In genomic region chr1:23461050-23461449, GRCh38 we compare ENCODE assay signal across 32 cellular contexts. TPM values are rescaled to one million over a fixed set of nuclear protein-coding genes. Genes with fewer than 3 reads are reported as not detected.
"Had no signal": no experiment of that assay in that cellular context is flagged by ENCODE, and none has a peak within 500 bp of the region (broad histone marks: within the 10 kb centered on the region; RNA-seq: fewer than 3 reads in every experiment).

No MANE protein-coding gene starts in this region.

- H3K4me3 ChIP-seq: adrenal gland, body of pancreas, cardiac muscle cell, colonic mucosa, esophagus squamous epithelium had no signal

- H3K36me3 ChIP-seq: adrenal gland, cardiac muscle cell, colonic mucosa had no signal

- H3K9me3 ChIP-seq: adrenal gland, body of pancreas, colonic mucosa, esophagus squamous epithelium had no signal

- H3K4me1 ChIP-seq: adrenal gland, body of pancreas, colonic mucosa had no signal

- H3K27ac ChIP-seq: adrenal gland, body of pancreas, cardiac muscle cell, colonic mucosa, epithelial cell of prostate, esophagus squamous epithelium had no signal

- FAIRE-seq: frontal cortex had no signal

- H3K27me3 ChIP-seq: adrenal gland, body of pancreas, cardiac muscle cell, colonic mucosa, esophagus squamous epithelium had no signal

- DNase-seq: activated CD4-positive, alpha-beta memory T cell treated with anti-CD3 and anti-CD28 coated beads for 36 hours; activated CD4-positive, alpha-beta T cell treated with anti-CD3 and anti-CD28 coated beads for 36 hours; activated CD4-positive, alpha-beta T cell treated with anti-CD3 and anti-CD28 coated beads, Interleukin-2, amount 10 ng/mL, durations not matched to agents 24 days and 14 days; activated CD4-positive, CD25-positive, alpha-beta regulatory T cell; activated CD4-positive, CD25-positive, alpha-beta regulatory T cell treated with anti-CD3 and anti-CD28 coated beads, Interleukin-2, amount 50 U/mL, for 72 hours; activated CD8-positive, alpha-beta memory T cell treated with anti-CD3 and anti-CD28 coated beads, Interleukin-2, amount 10 ng/mL, durations not matched to agents 7 days and 5 days; activated CD8-positive, alpha-beta memory T cell treated with anti-CD3 and anti-CD28 coated beads, Interleukin-2, amount 50 U/mL, for 4 hours; activated CD8-positive, alpha-beta T cell treated with anti-CD3 and anti-CD28 coated beads, Interleukin-2, amount 10 ng/mL, durations not matched to agents 7 days and 5 days; activated effector memory CD4-positive, alpha-beta T cell treated with anti-CD3 and anti-CD28 coated beads, Interleukin-2, amount 50 U/mL, for 16 hours; activated naive CD4-positive, alpha-beta T cell treated with anti-CD3 and anti-CD28 coated beads for 36 hours; activated naive CD8-positive, alpha-beta T cell treated with anti-CD3 and anti-CD28 coated beads for 36 hours; activated naive CD8-positive, alpha-beta T cell treated with anti-CD3 and anti-CD28 coated beads, Interleukin-2, amount 50 U/mL, for 24 hours; activated T-cell treated with anti-CD3 and anti-CD28 coated beads, Interleukin-2, amount 50 U/mL, for 1 hour; activated T-cell treated with anti-CD3 and anti-CD28 coated beads, Interleukin-2, amount 50 U/mL, for 48 hours; adrenal gland; amygdala; aorta; body of pancreas; central memory CD4-positive, alpha-beta T cell; cerebellar nuclear complex; colonic mucosa; effector memory CD4-positive, alpha-beta T cell; endodermal cell; esophagus squamous epithelium; head of caudate nucleus; T-helper 1 cell; T-helper 17 cell had no signal

- ATAC-seq: activated CD4-positive, alpha-beta T cell treated with anti-CD3 and anti-CD28 coated beads for 36 hours; activated CD8-positive, alpha-beta memory T cell treated with anti-CD3 and anti-CD28 coated beads, Interleukin-2, amount 10 ng/mL, durations not matched to agents 7 days and 5 days; activated CD8-positive, alpha-beta T cell treated with anti-CD3 and anti-CD28 coated beads, Interleukin-2, amount 10 ng/mL, durations not matched to agents 7 days and 5 days; activated naive CD8-positive, alpha-beta T cell treated with anti-CD3 and anti-CD28 coated beads, Interleukin-2, amount 50 U/mL, for 24 hours; body of pancreas; T-helper 17 cell had no signal

RNA-seq across cellular contexts. Expression of gene ASAP3, which starts 22.9 kb away (rescaled TPM):
- total RNA-seq: activated T-helper 1 cell treated with anti-CD3 and anti-CD28 coated beads, Interleukin-12 subunit alpha, Interleukin-12 subunit beta, Interleukin-2, Interleukin-4 antibody, amounts not matched to agents 30 ng/mL and 10 ng/mL and 1 ng/mL, durations not matched to agents 14 hours and 24 hours and 36 hours; activated T-helper 2 cell treated with anti-CD3 and anti-CD28 coated beads, Interferon-gamma antibody, Interleukin-2, Interleukin-4, amounts not matched to agents 10 μg/mL and 5 μg/mL and 100 μg/mL, durations not matched to agents 14 hours and 24 hours and 36 hours had no signal
